Comparison of ENCODE assay signal across 7 cellular contexts in genomic region chr6:7051780-7052440, GRCh38. TPM values are rescaled to one million over a fixed set of nuclear protein-coding genes. Genes with fewer than 3 reads are reported as not detected.
DNase-seq lines count a peak whose midpoint lies in the region; ATAC-seq, FAIRE-seq and TF ChIP-seq lines count a peak whose summit lies in the region.

No MANE protein-coding gene starts in this region.

- WGBS in small intestine, 3 donors, result 1% methylated on average over 30 to 58 of the region's 58 CpGs

- ATAC-seq in GM18505 (IDR thresholded peaks at IDR 0.05; ENCODE audit: unreplicated experiment), result peak; percentile 74
- peak; percentile 53 for ATAC-seq in HG03342 (IDR thresholded peaks at IDR 0.05; ENCODE audit: unreplicated experiment)

- peak overlapping the region; percentile 79 for H3K9ac ChIP-seq in iPS-15b (ENCODE audit: low read depth, low read length)

- no peak for TF ChIP-seq POLR2A in GM18505 (IDR thresholded peaks at IDR 0.05; ENCODE audit: borderline replicate concordance, extremely low read depth, insufficient read depth, insufficient read length)

- H3K27ac ChIP-seq in SJSA1 (no peak overlapping the region), ascending aorta (peak overlapping the region; percentile 27 to 48), small intestine (ENCODE audit: low read depth in 1 of 2, low read length in 1 of 2) (peak overlapping the region; percentile 92 to 100)

- no peak for FAIRE-seq in small intestine (lab: Jason Lieb, UNC)

- DNase-seq in SJSA1 (ENCODE audit: low read depth in 1 of 2, low spot score in 2 of 2) (no peak), ascending aorta (ENCODE audit: low spot score in 2 of 2) (no peak), small intestine (peak; percentile 51), NCI-H345 (lab: John Stamatoyannopoulos, UW) (no peak)

- H3K4me1 ChIP-seq in SJSA1 (replicated peaks) (peaks cover 11% of the 10 kb centered on the region), ascending aorta (peaks cover 3 to 13% of the 10 kb centered on the region in 2 donors), iPS-15b (ENCODE audit: control insufficient read depth, insufficient read depth, low read length) (peaks cover 11% of the 10 kb centered on the region), small intestine (ENCODE audit: control insufficient read depth in 2 of 2, insufficient read depth in 1 of 2, low read depth in 1 of 2, low read length in 1 of 2) (peaks cover 0 to 2% of the 10 kb centered on the region in 2 donors)

- intact Hi-C loops in ascending aorta (cut with DNase I), result no loop called here

- H3K27me3 ChIP-seq in SJSA1 (replicated peaks), result no peaks in the 10 kb centered on the region
- no peaks in the 10 kb centered on the region for H3K27me3 ChIP-seq in ascending aorta
- H3K27me3 ChIP-seq in iPS-15b (ENCODE audit: control insufficient read depth, insufficient read depth, low read length), result peaks cover 3% of the 10 kb centered on the region
- no peaks in the 10 kb centered on the region for H3K27me3 ChIP-seq in small intestine (ENCODE audit: control insufficient read depth in 2 of 2, insufficient read depth in 2 of 2, low read length in 2 of 2)

- H3K4me3 ChIP-seq in SJSA1, result peak overlapping the region; percentile 43
- H3K4me3 ChIP-seq in ascending aorta, result peak overlapping the region; percentile 63 to 79
- peak overlapping the region; percentile 75 for H3K4me3 ChIP-seq in iPS-15b (ENCODE audit: low read depth, low read length)
- H3K4me3 ChIP-seq in small intestine (ENCODE audit: low read depth in 1 of 2, low read length in 2 of 2), result peak overlapping the region; percentile 71 to 76

- H3K36me3 ChIP-seq in SJSA1 (no peaks in the 10 kb centered on the region), ascending aorta (no peaks in the 10 kb centered on the region), iPS-15b (ENCODE audit: control insufficient read depth, insufficient read depth, low read length) (no peaks in the 10 kb centered on the region), small intestine (ENCODE audit: control insufficient read depth in 2 of 2, insufficient read depth in 2 of 2, low read length in 2 of 2) (no peaks in the 10 kb centered on the region)

- no peaks in the 10 kb centered on the region for H3K9me3 ChIP-seq in SJSA1 (replicated peaks)
- H3K9me3 ChIP-seq in ascending aorta, result no peaks in the 10 kb centered on the region
- no peaks in the 10 kb centered on the region for H3K9me3 ChIP-seq in iPS-15b (ENCODE audit: control insufficient read depth, insufficient read depth, low read length)
- no peaks in the 10 kb centered on the region for H3K9me3 ChIP-seq in small intestine (ENCODE audit: control insufficient read depth, low read depth)

- TF ChIP-seq CTCF in ascending aorta (IDR thresholded peaks at IDR 0.05), result no peak

RNA-seq across cellular contexts. Expression of gene RREB1, which starts 55.9 kb away (rescaled TPM):
- total RNA-seq in SJSA1 (2014; rRNA removed; shearing (Covaris generic)), result 7.1 and 16.9 TPM in 2 replicates
- total RNA-seq in ascending aorta, result 48.9 TPM
- 10 to 100 TPM in 2 of 3 donors, 1 to 10 TPM in 1; 6.5 to 12.7 (median 10.3) TPM for polyA plus RNA-seq in small intestine
